8 cellular contexts compared by ENCODE assay signal in genomic region chr5:97183930-97184213, GRCh38. TPM values are rescaled to one million over a fixed set of nuclear protein-coding genes. Genes with fewer than 3 reads are reported as not detected.
DNase-seq lines count a peak whose midpoint lies in the region; ATAC-seq and TF ChIP-seq lines count a peak whose summit lies in the region.

No MANE protein-coding gene starts in this region.

- no peaks in the 10 kb centered on the region for H3K36me3 ChIP-seq in iPS-15b (ENCODE audit: control insufficient read depth, insufficient read depth, low read length)

- peaks cover 24% of the 10 kb centered on the region for H3K4me1 Mint-ChIP-seq in activated T-helper 17 cell treated with anti-CD3 and anti-CD28 coated beads, Interleukin-2, amount 50 U/mL, for 72 hours
- peaks cover 39% of the 10 kb centered on the region for H3K4me1 Mint-ChIP-seq in stimulated activated effector memory CD8-positive, alpha-beta T cell treated with anti-CD3 and anti-CD28 coated beads, Interleukin-12 subunit alpha, Interleukin-12 subunit beta, amount 100 ng/mL, for 72 hours

- H3K4me3 Mint-ChIP-seq in activated T-helper 17 cell treated with anti-CD3 and anti-CD28 coated beads, Interleukin-2, amount 50 U/mL, for 72 hours = peak overlapping the region; percentile 89
- H3K4me3 Mint-ChIP-seq in stimulated activated effector memory CD8-positive, alpha-beta T cell treated with anti-CD3 and anti-CD28 coated beads, Interleukin-12 subunit alpha, Interleukin-12 subunit beta, amount 100 ng/mL, for 72 hours = peak overlapping the region; percentile 77

- no peaks in the 10 kb centered on the region for H3K27me3 ChIP-seq in HL-60 (ENCODE audit: insufficient read depth, poor library complexity, severe bottlenecking)
- peaks cover 2% of the 10 kb centered on the region for H3K27me3 ChIP-seq in iPS-15b (ENCODE audit: control insufficient read depth, insufficient read depth, low read length)

- H3K27ac Mint-ChIP-seq in activated T-helper 17 cell treated with anti-CD3 and anti-CD28 coated beads, Interleukin-2, amount 50 U/mL, for 72 hours = peak overlapping the region; percentile 99
- peak overlapping the region; percentile 100 for H3K27ac Mint-ChIP-seq in stimulated activated effector memory CD8-positive, alpha-beta T cell treated with anti-CD3 and anti-CD28 coated beads, Interleukin-12 subunit alpha, Interleukin-12 subunit beta, amount 100 ng/mL, for 72 hours

- no peak overlapping the region for H3K9ac ChIP-seq in iPS-15b (ENCODE audit: low read depth, low read length)

- no peaks in the 10 kb centered on the region for H3K9me3 ChIP-seq in iPS-15b (ENCODE audit: control insufficient read depth, insufficient read depth, low read length)

- H3K27me3 Mint-ChIP-seq in activated T-helper 17 cell treated with anti-CD3 and anti-CD28 coated beads, Interleukin-2, amount 50 U/mL, for 72 hours = no peaks in the 10 kb centered on the region

- ATAC-seq in activated T-helper 17 cell treated with anti-CD3 and anti-CD28 coated beads, Interleukin-2, amount 50 U/mL, for 72 hours (replicated peaks) = no peak
- ATAC-seq in stimulated activated effector memory CD8-positive, alpha-beta T cell treated with anti-CD3 and anti-CD28 coated beads, Interleukin-12 subunit alpha, Interleukin-12 subunit beta, amount 100 ng/mL, for 72 hours = no peak
- no peak for ATAC-seq in GM19463 (IDR thresholded peaks at IDR 0.05; ENCODE audit: unreplicated experiment)

- H3K27ac ChIP-seq in HL-60 (replicated peaks) = peak overlapping the region; percentile 99

- DNase-seq in HL-60 (ENCODE audit: low read depth in 1 of 2, low spot score in 1 of 2) = no peak
- no peak for DNase-seq in stimulated activated effector memory CD8-positive, alpha-beta T cell treated with anti-CD3 and anti-CD28 coated beads, Interleukin-12 subunit alpha, Interleukin-12 subunit beta, amount 100 ng/mL, for 72 hours (ENCODE audit: low spot score in 2 of 2)
- DNase-seq in NCI-H82 (lab: John Stamatoyannopoulos, UW) = no peak
- DNase-seq in NCI-H2081 treated with DMSO at 0.1 percent for 48 hours (lab: John Stamatoyannopoulos, UW) = no peak
- DNase-seq in foreskin melanocyte = no peak

- H3K4me1 ChIP-seq in iPS-15b (ENCODE audit: control insufficient read depth, insufficient read depth, low read length) = no peaks in the 10 kb centered on the region

- peaks cover 3% of the 10 kb centered on the region for H3K9me3 Mint-ChIP-seq in activated T-helper 17 cell treated with anti-CD3 and anti-CD28 coated beads, Interleukin-2, amount 50 U/mL, for 72 hours
- no peaks in the 10 kb centered on the region for H3K9me3 Mint-ChIP-seq in stimulated activated effector memory CD8-positive, alpha-beta T cell treated with anti-CD3 and anti-CD28 coated beads, Interleukin-12 subunit alpha, Interleukin-12 subunit beta, amount 100 ng/mL, for 72 hours

- peaks cover 40% of the 10 kb centered on the region for H3K36me3 Mint-ChIP-seq in activated T-helper 17 cell treated with anti-CD3 and anti-CD28 coated beads, Interleukin-2, amount 50 U/mL, for 72 hours (ENCODE audit: low read depth)
- peaks cover 38% of the 10 kb centered on the region for H3K36me3 Mint-ChIP-seq in stimulated activated effector memory CD8-positive, alpha-beta T cell treated with anti-CD3 and anti-CD28 coated beads, Interleukin-12 subunit alpha, Interleukin-12 subunit beta, amount 100 ng/mL, for 72 hours

- H3K4me3 ChIP-seq in HL-60 (replicated peaks; ENCODE audit: insufficient read depth, low read length) (peak overlapping the region; percentile 73), iPS-15b (ENCODE audit: low read depth, low read length) (peak overlapping the region; percentile 89)

- TF ChIP-seq CTCF in HL-60 (IDR thresholded peaks at IDR 0.05; ENCODE audit: insufficient read depth, low read length) = no peak

RNA-seq across cellular contexts. Expression of gene RIOK2, which starts 0.8 kb away (rescaled TPM):
- 10 to 100 TPM; 23.2 to 26.5 TPM for total RNA-seq in activated T-helper 17 cell treated with anti-CD3 and anti-CD28 coated beads, Interleukin-2, amount 50 U/mL, for 72 hours

RNA-seq across cellular contexts. Expression of gene LIX1, which starts 41.5 kb away (rescaled TPM):
- not detected for total RNA-seq in activated T-helper 17 cell treated with anti-CD3 and anti-CD28 coated beads, Interleukin-2, amount 50 U/mL, for 72 hours
